ENCODE assay signal across 8 cellular contexts in the genomic region with DNA sequence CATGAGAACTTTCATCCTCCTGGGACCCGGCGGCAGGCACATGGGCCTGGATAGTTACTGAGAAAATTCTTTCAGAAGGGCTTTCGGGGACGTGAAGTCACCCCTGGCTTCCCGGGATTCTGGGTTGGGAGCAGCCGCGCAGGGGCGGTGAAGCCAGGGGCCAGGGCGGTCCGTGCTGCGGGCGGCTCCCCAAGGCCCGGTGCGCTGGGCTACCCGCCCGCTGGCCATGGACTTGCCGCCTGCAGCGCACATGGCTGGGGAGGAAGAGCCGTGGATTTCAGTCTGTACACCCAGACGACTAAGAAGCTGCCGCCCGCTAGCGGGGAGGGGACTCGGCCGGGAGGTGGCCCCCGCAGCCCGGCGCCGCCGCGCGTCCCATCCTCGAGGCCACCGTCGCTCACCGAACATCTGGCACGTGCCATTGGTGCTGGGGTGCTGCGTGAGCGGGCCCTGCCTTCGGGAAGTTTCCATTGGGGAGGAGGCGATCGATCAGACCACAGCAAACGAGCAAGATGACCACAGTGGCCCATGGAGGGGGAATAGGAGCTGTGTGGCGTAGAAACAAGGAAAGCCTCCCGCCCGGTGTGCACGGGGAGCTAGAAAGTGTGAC.
DNase-seq lines count a peak whose midpoint lies in the region; ATAC-seq and TF ChIP-seq lines count a peak whose summit lies in the region.

No MANE protein-coding gene starts in this region.

- WGBS in esophagus muscularis mucosa, result 84% methylated on average over 39 of the region's 47 CpGs
- 82 to 86% methylated on average over 47 of the region's 47 CpGs for WGBS in aorta, 2 donors

- TF ChIP-seq POLR2A in esophagus muscularis mucosa (IDR thresholded peaks at IDR 0.05; ENCODE audit: low read depth), result no peak

- no peaks in the 10 kb centered on the region for H3K27me3 Mint-ChIP-seq in stimulated activated naive CD8-positive, alpha-beta T cell treated with anti-CD3 and anti-CD28 coated beads, Interleukin-15, Interleukin-2, amounts not matched to agents 100 ng/mL and 50 ng/mL, for 24 hours
- H3K27me3 Mint-ChIP-seq in nephron progenitor cell (ENCODE audit: low read depth, poor library complexity), result no peaks in the 10 kb centered on the region

- H3K4me3 ChIP-seq in esophagus muscularis mucosa, result peak overlapping the region; percentile 64 to 75 (median 68)
- H3K4me3 ChIP-seq in aorta (ENCODE audit: low read length in 2 of 2), result no peak overlapping the region

- intact Hi-C loops in esophagus muscularis mucosa (cut with DNase I), result no loop called here
- intact Hi-C loops in aorta (cut with DNase I), result no loop called here

- H3K4me1 Mint-ChIP-seq in stimulated activated naive CD8-positive, alpha-beta T cell treated with anti-CD3 and anti-CD28 coated beads, Interleukin-15, Interleukin-2, amounts not matched to agents 100 ng/mL and 50 ng/mL, for 24 hours (ENCODE audit: low read depth), result peaks cover 27% of the 10 kb centered on the region
- H3K4me1 Mint-ChIP-seq in nephron progenitor cell, result peaks cover 69% of the 10 kb centered on the region

- H3K9me3 ChIP-seq in esophagus muscularis mucosa, result no peaks in the 10 kb centered on the region
- no peaks in the 10 kb centered on the region for H3K9me3 ChIP-seq in aorta (ENCODE audit: control insufficient read depth, low read length)

- no peak for TF ChIP-seq EP300 in esophagus muscularis mucosa (IDR thresholded peaks at IDR 0.05)

- H3K36me3 ChIP-seq in esophagus muscularis mucosa, result peaks cover 0 to 29% (median 22%) of the 10 kb centered on the region in 4 donors
- no peaks in the 10 kb centered on the region for H3K36me3 ChIP-seq in aorta (ENCODE audit: control insufficient read depth in 1 of 2, insufficient read depth in 2 of 2, low read length in 1 of 2)

- TF ChIP-seq CTCF in esophagus muscularis mucosa (IDR thresholded peaks at IDR 0.05) (no peak), nephron progenitor cell (IDR thresholded peaks at IDR 0.05) (no peak)

- peak overlapping the region; percentile 58 for H3K4me3 Mint-ChIP-seq in stimulated activated naive CD8-positive, alpha-beta T cell treated with anti-CD3 and anti-CD28 coated beads, Interleukin-15, Interleukin-2, amounts not matched to agents 100 ng/mL and 50 ng/mL, for 24 hours
- no peak overlapping the region for H3K4me3 Mint-ChIP-seq in nephron progenitor cell

- H3K9me3 Mint-ChIP-seq in stimulated activated naive CD8-positive, alpha-beta T cell treated with anti-CD3 and anti-CD28 coated beads, Interleukin-15, Interleukin-2, amounts not matched to agents 100 ng/mL and 50 ng/mL, for 24 hours, result no peaks in the 10 kb centered on the region
- H3K9me3 Mint-ChIP-seq in nephron progenitor cell, result no peaks in the 10 kb centered on the region

- no peak for DNase-seq in stimulated activated naive CD8-positive, alpha-beta T cell treated with anti-CD3 and anti-CD28 coated beads, Interleukin-15, Interleukin-2, amounts not matched to agents 100 U/mL and 50 U/mL, for 24 hours
- DNase-seq in esophagus muscularis mucosa (ENCODE audit: extremely low spot score) (no peak), nephron progenitor cell (no peak), aorta (no peak)

- H3K27me3 ChIP-seq in esophagus muscularis mucosa, result no peaks in the 10 kb centered on the region
- no peaks in the 10 kb centered on the region for H3K27me3 ChIP-seq in aorta (ENCODE audit: control insufficient read depth in 1 of 2, insufficient read depth in 2 of 2, low read length in 1 of 2)

- ATAC-seq in stimulated activated naive CD8-positive, alpha-beta T cell treated with anti-CD3 and anti-CD28 coated beads, Interleukin-15, Interleukin-2, amounts not matched to agents 100 U/mL and 50 U/mL, for 24 hours, result no peak
- ATAC-seq in aorta (ENCODE audit: low FRiP score) (peak; percentile 19), GM21576 (IDR thresholded peaks at IDR 0.05; ENCODE audit: unreplicated experiment) (no peak), GM18870 (IDR thresholded peaks at IDR 0.05; ENCODE audit: unreplicated experiment) (no peak), GM19463 (IDR thresholded peaks at IDR 0.05; ENCODE audit: unreplicated experiment) (no peak)

- H3K36me3 Mint-ChIP-seq in stimulated activated naive CD8-positive, alpha-beta T cell treated with anti-CD3 and anti-CD28 coated beads, Interleukin-15, Interleukin-2, amounts not matched to agents 100 ng/mL and 50 ng/mL, for 24 hours (ENCODE audit: low read depth), result peaks cover 29% of the 10 kb centered on the region
- peaks cover 27% of the 10 kb centered on the region for H3K36me3 Mint-ChIP-seq in nephron progenitor cell (ENCODE audit: low read depth)

- H3K27ac ChIP-seq in esophagus muscularis mucosa (replicated peaks in 1 of 4) (peak overlapping the region; percentile 72 to 86 (median 73)), aorta (ENCODE audit: low read depth in 1 of 2, low read length in 2 of 2) (no peak overlapping the region)

- no peak overlapping the region for H3K27ac Mint-ChIP-seq in stimulated activated naive CD8-positive, alpha-beta T cell treated with anti-CD3 and anti-CD28 coated beads, Interleukin-15, Interleukin-2, amounts not matched to agents 100 ng/mL and 50 ng/mL, for 24 hours
- H3K27ac Mint-ChIP-seq in nephron progenitor cell, result peak overlapping the region; percentile 98

- H3K4me1 ChIP-seq in esophagus muscularis mucosa (peaks cover 4 to 40% (median 31%) of the 10 kb centered on the region in 4 donors), aorta (ENCODE audit: control insufficient read depth in 1 of 2, insufficient read depth in 2 of 2, low read length in 2 of 2) (no peaks in the 10 kb centered on the region)

Comparison
In these comparisons a context has a peak if more than half of its experiments do, and no peak if none do; other contexts are left out.
1. H3K27ac ChIP-seq: peak in esophagus muscularis mucosa (4 of 4); none in aorta (0 of 2).
2. H3K4me3 ChIP-seq: peak in esophagus muscularis mucosa (4 of 4); none in aorta (0 of 2).